8 cellular contexts compared by ENCODE assay signal in the genomic region with DNA sequence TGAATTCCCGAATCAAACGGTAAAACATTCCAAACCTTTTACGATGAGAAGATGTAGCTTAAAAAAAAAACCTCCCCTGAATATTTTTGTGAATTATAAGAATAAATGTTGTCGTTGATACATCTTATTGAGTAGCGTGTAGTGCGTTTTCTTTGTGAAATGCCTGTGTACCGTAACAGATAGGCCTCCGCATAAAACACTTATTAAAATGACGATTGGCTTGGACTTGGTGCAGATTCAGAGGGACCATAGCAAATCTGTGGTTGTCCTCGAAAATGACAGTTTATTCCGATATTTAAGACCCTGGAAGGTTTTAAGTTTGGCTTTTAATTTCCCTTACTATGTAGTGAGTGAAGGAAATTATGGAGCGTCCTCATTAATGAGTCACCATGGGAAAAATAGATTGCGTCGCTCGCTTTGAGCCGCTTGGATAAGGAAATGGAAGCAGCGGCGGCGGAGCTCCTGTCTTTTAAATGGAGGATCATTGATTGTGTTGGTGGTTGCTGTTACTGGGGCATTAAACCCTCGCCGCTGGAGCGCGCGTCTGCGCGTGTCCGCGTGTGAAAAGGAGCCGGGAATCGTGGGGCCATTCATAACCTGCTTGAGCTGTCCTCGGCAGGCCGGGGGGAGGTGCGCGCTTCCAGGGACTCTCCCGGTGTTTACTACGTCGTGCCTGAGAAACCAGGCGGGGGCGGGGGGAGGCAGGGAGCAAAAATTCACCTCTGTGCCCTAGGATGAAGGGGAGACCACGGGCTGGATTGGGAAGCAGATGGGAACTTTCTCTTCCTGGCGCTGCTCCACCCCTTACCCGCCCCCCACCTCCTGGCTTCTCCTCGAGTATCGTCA. TPM values are rescaled to one million over a fixed set of nuclear protein-coding genes. Genes with fewer than 3 reads are reported as not detected.
A peak's percentile ranks its signal among the peaks of the same experiment; 100 is the strongest.
DNase-seq lines count a peak whose midpoint lies in the region; ATAC-seq and TF ChIP-seq lines count a peak whose summit lies in the region.

No MANE protein-coding gene starts in this region.

- H3K27ac ChIP-seq in neural progenitor cell, result peak overlapping the region; percentile 94

- H3K79me2 ChIP-seq in neural progenitor cell (ENCODE audit: low read depth), result peaks cover 81% of the 10 kb centered on the region

- H3K9me3 ChIP-seq in neural progenitor cell (ENCODE audit: low read depth), result no peaks in the 10 kb centered on the region

- H3K27me3 ChIP-seq in neural progenitor cell, result no peaks in the 10 kb centered on the region

- H3F3A ChIP-seq in neural progenitor cell (ENCODE audit: low read depth), result peaks cover 57% of the 10 kb centered on the region

- peak overlapping the region; percentile 99 for H3K4me3 Mint-ChIP-seq in neural progenitor cell

- H3K4me3 ChIP-seq in foreskin fibroblast (ENCODE audit: low read depth in 1 of 2, low read length in 2 of 2), result peak overlapping the region; percentile 90 to 92
- H3K4me3 ChIP-seq in neural progenitor cell, result peak overlapping the region; percentile 84

- H2AFZ ChIP-seq in neural progenitor cell (replicated peaks), result peak overlapping the region; percentile 4

- peak; percentile 87 for DNase-seq in DMS153 treated with DMSO at 0.1 percent for 48 hours (lab: John Stamatoyannopoulos, UW; ENCODE audit: unreplicated experiment)
- peak; percentile 92 for DNase-seq in M059J (ENCODE audit: low read depth)
- DNase-seq in RPMI8226, result peak; percentile 89
- peak; percentile 35 for DNase-seq in activated gamma-delta T cell treated with anti-CD3 and anti-CD28 coated beads, Interleukin-2, amount 50 U/mL, for 16 hours (ENCODE audit: low read depth)
- peak; percentile 76 to 87 for DNase-seq in foreskin fibroblast
- DNase-seq in neural progenitor cell (ENCODE audit: low spot score), result peak; percentile 92
- DNase-seq in superior temporal gyrus (ENCODE audit: extremely low spot score), result peak; percentile 92

- peaks cover 27% of the 10 kb centered on the region for H3K4me1 ChIP-seq in neural progenitor cell

- TF ChIP-seq CTCF in foreskin fibroblast (IDR thresholded peaks at IDR 0.05; ENCODE audit: low read depth, low read length), result no peak
- no peak for TF ChIP-seq CTCF in neural progenitor cell (IDR thresholded peaks at IDR 0.05)

- H3K4me2 ChIP-seq in neural progenitor cell, result peak overlapping the region; percentile 82

- H3K36me3 ChIP-seq in neural progenitor cell, result no peaks in the 10 kb centered on the region

- ATAC-seq in GM19035 (IDR thresholded peaks at IDR 0.05; ENCODE audit: unreplicated experiment), result no peak

- H3K4me1 Mint-ChIP-seq in neural progenitor cell, result peaks cover 52% of the 10 kb centered on the region

- H3K27ac Mint-ChIP-seq in neural progenitor cell, result peak overlapping the region; percentile 100

- peak overlapping the region; percentile 16 for H3K9ac ChIP-seq in neural progenitor cell

- no peaks in the 10 kb centered on the region for H3K9me3 Mint-ChIP-seq in neural progenitor cell

- peaks cover 9% of the 10 kb centered on the region for H3K27me3 Mint-ChIP-seq in neural progenitor cell (ENCODE audit: insufficient read depth, low read depth)

- H3K36me3 Mint-ChIP-seq in neural progenitor cell, result no peaks in the 10 kb centered on the region

- H4K20me1 ChIP-seq in neural progenitor cell (ENCODE audit: low read depth), result peaks cover 17% of the 10 kb centered on the region

RNA-seq across cellular contexts. Expression of gene SPEN, which starts 1.6 kb away (rescaled TPM):
- total RNA-seq in M059J (2014; rRNA removed; shearing (Covaris generic)), result 15.9 and 28.9 TPM in 2 replicates
- 40.1 and 59.6 TPM in 2 replicates for total RNA-seq in neural progenitor cell (ENCODE audit: low replicate concordance)

RNA-seq across cellular contexts. Expression of gene UQCRHL, which starts 41.7 kb away (rescaled TPM):
- 1.4 TPM in 2 replicates for total RNA-seq in M059J (2014; rRNA removed; shearing (Covaris generic))
- 2.8 and 4.8 TPM in 2 replicates for total RNA-seq in neural progenitor cell (ENCODE audit: low replicate concordance)

Comparison
In these comparisons a context has a peak if more than half of its experiments do, and no peak if none do; other contexts are left out.
1. DNase-seq: peak in every context shown above with its lines; median percentile 92 in M059J; 92 in neural progenitor cell; 92 in superior temporal gyrus; 89 in RPMI8226; 87 in DMS153 treated with DMSO at 0.1 percent for 48 hours; 82 in foreskin fibroblast; 35 in activated gamma-delta T cell treated with anti-CD3 and anti-CD28 coated beads, Interleukin-2, amount 50 U/mL, for 16 hours.